In the genomic region with DNA sequence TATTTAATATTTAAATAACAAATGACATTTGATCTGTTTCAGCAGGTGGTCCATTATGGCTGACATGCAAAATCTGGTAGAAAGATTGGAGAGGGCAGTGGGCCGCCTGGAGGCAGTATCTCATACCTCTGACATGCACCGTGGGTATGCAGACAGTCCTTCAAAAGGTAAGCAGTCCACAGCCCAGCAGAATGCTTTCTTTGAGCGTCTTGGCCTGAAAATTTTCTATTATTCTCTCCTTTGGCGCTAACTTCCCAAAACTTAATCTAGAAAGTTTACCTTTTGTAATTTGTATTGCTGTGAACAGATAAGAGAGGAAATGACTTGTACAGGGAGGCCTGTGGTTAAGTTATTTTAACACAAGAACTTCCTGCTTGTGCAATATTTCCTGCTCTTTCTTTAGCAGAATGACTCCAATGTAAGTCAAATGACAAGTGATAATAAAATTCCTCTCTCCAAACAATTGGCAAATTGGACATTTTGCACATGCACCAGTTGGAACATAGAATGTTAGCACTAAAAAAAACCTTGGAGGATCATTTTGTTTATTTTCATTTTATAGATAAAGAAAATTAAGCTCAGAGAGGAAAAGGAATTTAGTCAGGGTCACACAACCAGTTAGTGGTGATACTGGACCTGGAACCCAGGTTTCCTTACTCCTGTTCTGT, we compare ENCODE assay signal across 8 cellular contexts. TPM values are rescaled to one million over a fixed set of nuclear protein-coding genes. Genes with fewer than 3 reads are reported as not detected.
DNase-seq lines count a peak whose midpoint lies in the region; ATAC-seq, FAIRE-seq and TF ChIP-seq lines count a peak whose summit lies in the region.

No MANE protein-coding gene starts in this region.

- H3K27ac ChIP-seq in psoas muscle (peak overlapping the region; percentile 80), kidney (ENCODE audit: low read depth in 2 of 2, low read length in 2 of 2) (peak overlapping the region in 1 of 2 donors; percentile 74)

- ATAC-seq in HG02610 (IDR thresholded peaks at IDR 0.05; ENCODE audit: unreplicated experiment) (peak; percentile 66), esophagus mucosa (peak; percentile 57), psoas muscle (peak; percentile 66 to 86 (median 76))

- no peaks in the 10 kb centered on the region for H3K27me3 ChIP-seq in psoas muscle (ENCODE audit: insufficient read depth in 3 of 3, low read length in 2 of 3)

- H3K36me3 ChIP-seq in psoas muscle (ENCODE audit: insufficient read depth in 1 of 2, low read depth in 1 of 2) (peaks cover 12 to 53% of the 10 kb centered on the region in 2 donors), kidney (ENCODE audit: control insufficient read depth in 1 of 2, insufficient read depth in 2 of 2, low read length in 2 of 2) (peaks cover 29 to 40% of the 10 kb centered on the region in 2 donors)

- H3K4me3 ChIP-seq in psoas muscle (no peak overlapping the region), kidney (ENCODE audit: low read length in 2 of 2) (no peak overlapping the region)

- H3K9ac ChIP-seq in kidney (ENCODE audit: low read length in 2 of 2), result no peak overlapping the region

- peaks cover 58% of the 10 kb centered on the region for H3K4me1 ChIP-seq in psoas muscle
- peaks cover 7 to 10% of the 10 kb centered on the region in 2 donors for H3K4me1 ChIP-seq in kidney (ENCODE audit: control insufficient read depth in 1 of 2, insufficient read depth in 1 of 2, low read depth in 1 of 2, low read length in 2 of 2)

- TF ChIP-seq CTCF in psoas muscle (IDR thresholded peaks at IDR 0.05) (no peak), kidney (IDR thresholded peaks at IDR 0.05; ENCODE audit: borderline replicate concordance, extremely low read depth, insufficient read depth) (no peak)

- 58 to 65% (median 61%) methylated on average over 4 of the region's 4 CpGs for WGBS in psoas muscle, 3 donors

- DNase-seq in DMS 273 (lab: John Stamatoyannopoulos, UW; ENCODE audit: unreplicated experiment) (peak; percentile 98), SKM-1 treated with dmso at 0.1 percent for 144 hours (lab: John Stamatoyannopoulos, UW; ENCODE audit: unreplicated experiment) (peak; percentile 91), psoas muscle (no peak), kidney (no peak)
- no peak for DNase-seq in activated CD4-positive, alpha-beta T cell treated with anti-CD3 and anti-CD28 coated beads for 48 hours
- DNase-seq in stimulated activated CD4-positive, alpha-beta T cell treated with anti-CD3 and anti-CD28 coated beads, Interleukin-12 subunit alpha, Interleukin-12 subunit beta, amount 100 ng/mL, for 4 hours, result no peak

- no peak for FAIRE-seq in kidney (lab: Jason Lieb, UNC)

- no peaks in the 10 kb centered on the region for H3K9me3 ChIP-seq in psoas muscle
- no peaks in the 10 kb centered on the region for H3K9me3 ChIP-seq in kidney (ENCODE audit: control insufficient read depth in 1 of 2, low read length in 2 of 2)

- intact Hi-C loops in psoas muscle (cut with DNase I) (no loop called here), kidney (cut with DNase I) (no loop called here)

RNA-seq across cellular contexts. Expression of gene CAP1, which starts 18.9 kb away (rescaled TPM):
- total RNA-seq in esophagus mucosa (240 TPM), psoas muscle (10 to 100 TPM; 34.2 to 71.0 (median 61.9) TPM), kidney (328 TPM)
- polyA plus RNA-seq in psoas muscle (100 to 1,000 TPM in 1 of 3 donors, 10 to 100 TPM in 2; 33.7 to 116 (median 56.6) TPM), kidney (ENCODE audit: insufficient read depth, low read depth, low replicate concordance) (128 TPM)

RNA-seq across cellular contexts. Expression of gene PPT1, which starts 37.6 kb away (rescaled TPM):
- 41.0 TPM for total RNA-seq in esophagus mucosa
- 10 to 100 TPM; 14.9 to 20.8 (median 19.1) TPM for total RNA-seq in psoas muscle
- 10 to 100 TPM; 13.4 to 21.8 (median 17.4) TPM for polyA plus RNA-seq in psoas muscle
- 95.5 TPM for total RNA-seq in kidney
- polyA plus RNA-seq in kidney (ENCODE audit: insufficient read depth, low read depth, low replicate concordance), result 110 TPM

Comparison
In these comparisons a context has a peak if more than half of its experiments do, and no peak if none do; other contexts are left out.
1. DNase-seq: peak in DMS 273 (single experiment) and SKM-1 treated with dmso at 0.1 percent for 144 hours (single experiment); none in psoas muscle (0 of 2), kidney (single experiment), activated CD4-positive, alpha-beta T cell treated with anti-CD3 and anti-CD28 coated beads for 48 hours (single experiment) and stimulated activated CD4-positive, alpha-beta T cell treated with anti-CD3 and anti-CD28 coated beads, Interleukin-12 subunit alpha, Interleukin-12 subunit beta, amount 100 ng/mL, for 4 hours (single experiment).
2. Peak in every context shown above with its lines, with median percentiles within 50 percentile points of each other: ATAC-seq.